Comparison of ENCODE assay signal across 23 cellular contexts in the genomic region with DNA sequence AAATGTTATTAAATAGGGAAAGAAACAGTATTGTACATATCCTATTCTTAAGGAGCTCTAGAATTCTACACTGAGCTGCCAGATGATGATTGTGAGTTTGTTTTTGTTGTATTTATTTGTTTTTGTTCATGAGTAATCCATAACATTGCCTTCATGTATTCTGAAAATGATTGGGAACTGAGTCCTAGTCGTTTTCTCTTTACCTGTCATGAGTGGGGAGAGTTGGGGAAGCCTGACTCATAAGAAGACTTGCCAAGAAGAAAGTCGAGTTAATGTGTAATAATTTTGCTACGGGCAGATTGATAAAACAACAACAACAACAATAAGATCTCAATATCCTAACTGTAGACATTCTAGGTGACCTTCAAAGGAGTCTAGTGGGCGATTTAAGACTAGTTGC.
DNase-seq lines count a peak whose midpoint lies in the region; ATAC-seq lines count a peak whose summit lies in the region.
"Had no signal": no experiment of that assay in that cellular context is flagged by ENCODE, and none has a peak within 500 bp of the region (broad histone marks: within the 10 kb centered on the region; RNA-seq: fewer than 3 reads in every experiment).

No MANE protein-coding gene starts in this region.

- peaks cover 17% of the 10 kb centered on the region for H3K36me3 Mint-ChIP-seq in T-helper 1 cell treated with Interleukin-12 subunit alpha and Interleukin-12 subunit beta and Interleukin-4 antibody, amounts not matched to agents 30 μg/mL and 1 μg/mL, for 36 hours (ENCODE audit: low read depth)
- H3K36me3 Mint-ChIP-seq in activated T-helper 1 cell treated with anti-CD3 and anti-CD28 coated beads, Interleukin-12 subunit alpha, Interleukin-12 subunit beta, Interleukin-2, Interleukin-4 antibody, amounts not matched to agents 30 ng/mL and 10 ng/mL and 1 ng/mL, durations not matched to agents 14 hours and 24 hours and 36 hours (ENCODE audit: low read depth) = peaks cover 18% of the 10 kb centered on the region

- no peaks in the 10 kb centered on the region for H3K27me3 Mint-ChIP-seq in T-helper 1 cell treated with Interleukin-12 subunit alpha and Interleukin-12 subunit beta and Interleukin-4 antibody, amounts not matched to agents 30 μg/mL and 1 μg/mL, for 36 hours (ENCODE audit: low read depth)
- H3K27me3 Mint-ChIP-seq in activated T-helper 1 cell treated with anti-CD3 and anti-CD28 coated beads, Interleukin-12 subunit alpha, Interleukin-12 subunit beta, Interleukin-2, Interleukin-4 antibody, amounts not matched to agents 30 ng/mL and 10 ng/mL and 1 ng/mL, durations not matched to agents 14 hours and 24 hours and 36 hours (ENCODE audit: insufficient read depth) = no peaks in the 10 kb centered on the region
- H3K27me3 Mint-ChIP-seq: activated naive CD8-positive, alpha-beta T cell treated with anti-CD3 and anti-CD28 coated beads, Interleukin-2, amount 50 U/mL, for 24 hours had no signal

- peaks cover 35% of the 10 kb centered on the region for H3K4me1 Mint-ChIP-seq in T-helper 1 cell treated with Interleukin-12 subunit alpha and Interleukin-12 subunit beta and Interleukin-4 antibody, amounts not matched to agents 30 μg/mL and 1 μg/mL, for 36 hours (ENCODE audit: low read depth)
- peaks cover 40% of the 10 kb centered on the region for H3K4me1 Mint-ChIP-seq in activated T-helper 1 cell treated with anti-CD3 and anti-CD28 coated beads, Interleukin-12 subunit alpha, Interleukin-12 subunit beta, Interleukin-2, Interleukin-4 antibody, amounts not matched to agents 30 ng/mL and 10 ng/mL and 1 ng/mL, durations not matched to agents 14 hours and 24 hours and 36 hours (ENCODE audit: low read depth)
- H3K4me1 Mint-ChIP-seq: memory B cell had no signal

- intact Hi-C loops in activated T-helper 1 cell treated with anti-CD3 and anti-CD28 coated beads, Interleukin-12 subunit alpha, Interleukin-12 subunit beta, Interleukin-2, Interleukin-4 antibody, amounts not matched to agents 30 ng/mL and 10 ng/mL and 1 ng/mL, durations not matched to agents 14 hours and 24 hours and 36 hours (cut with micrococcal nuclease) = loop anchor here (2.0 kb wide), 1 partner anchor 28 kb away; no protein-coding TSS in a partner anchor
- intact Hi-C loops in left cardiac atrium (cut with DNase I) = no loop called here

- peaks cover 15% of the 10 kb centered on the region for H3K9me3 Mint-ChIP-seq in T-helper 1 cell treated with Interleukin-12 subunit alpha and Interleukin-12 subunit beta and Interleukin-4 antibody, amounts not matched to agents 30 μg/mL and 1 μg/mL, for 36 hours
- H3K9me3 Mint-ChIP-seq in activated T-helper 1 cell treated with anti-CD3 and anti-CD28 coated beads, Interleukin-12 subunit alpha, Interleukin-12 subunit beta, Interleukin-2, Interleukin-4 antibody, amounts not matched to agents 30 ng/mL and 10 ng/mL and 1 ng/mL, durations not matched to agents 14 hours and 24 hours and 36 hours = peaks cover 22% of the 10 kb centered on the region

- H3K27ac Mint-ChIP-seq in T-helper 1 cell treated with Interleukin-12 subunit alpha and Interleukin-12 subunit beta and Interleukin-4 antibody, amounts not matched to agents 30 μg/mL and 1 μg/mL, for 36 hours = peak overlapping the region; percentile 92
- peak overlapping the region; percentile 94 for H3K27ac Mint-ChIP-seq in activated T-helper 1 cell treated with anti-CD3 and anti-CD28 coated beads, Interleukin-12 subunit alpha, Interleukin-12 subunit beta, Interleukin-2, Interleukin-4 antibody, amounts not matched to agents 30 ng/mL and 10 ng/mL and 1 ng/mL, durations not matched to agents 14 hours and 24 hours and 36 hours
- H3K27ac Mint-ChIP-seq: activated naive CD8-positive, alpha-beta T cell treated with anti-CD3 and anti-CD28 coated beads, Interleukin-2, amount 50 U/mL, for 24 hours; memory B cell had no signal

- ATAC-seq in GM18861 (IDR thresholded peaks at IDR 0.05; ENCODE audit: unreplicated experiment) (peak; percentile 75), left cardiac atrium (no peak)
- ATAC-seq: activated naive CD8-positive, alpha-beta T cell treated with anti-CD3 and anti-CD28 coated beads, Interleukin-2, amount 50 U/mL, for 24 hours; activated T-cell treated with anti-CD3 and anti-CD28 coated beads, Interleukin-2, amount 50 U/mL, for 4 hours had no signal

- DNase-seq in T-helper 1 cell (no peak), kidney tubule cell (ENCODE audit: low spot score) (peak; percentile 56), left cardiac atrium (no peak), nucleus accumbens (lab: John Stamatoyannopoulos, UW) (no peak)
- DNase-seq in activated T-helper 1 cell treated with anti-CD3 and anti-CD28 coated beads, Interleukin-12 subunit alpha, Interleukin-12 subunit beta, Interleukin-2, Interleukin-4 antibody, amounts not matched to agents 30 ng/mL and 10 ng/mL and 1 ng/mL, durations not matched to agents 14 hours and 24 hours and 36 hours (ENCODE audit: low spot score) = no peak
- no peak for DNase-seq in activated CD4-positive, CD25-positive, alpha-beta regulatory T cell (lab: John Stamatoyannopoulos, UW)
- DNase-seq: activated naive CD8-positive, alpha-beta T cell treated with anti-CD3 and anti-CD28 coated beads, Interleukin-2, amount 50 U/mL, for 24 hours; activated T-cell treated with anti-CD3 and anti-CD28 coated beads, Interleukin-2, amount 50 U/mL, for 4 hours; AML-193; brain microvascular endothelial cell; COR-L47; HCEC 1CT; KG1; kidney glomerular epithelial cell; NCI-H146; NCI-H2171; SK-N-SH; spleen; stimulated activated CD4-positive, alpha-beta T cell treated with anti-CD3 and anti-CD28 coated beads, Interleukin-4, amount 100 ng/mL, for 1 hour; stimulated activated naive CD4-positive, alpha-beta T cell treated with Interleukin-2 at 50 U/mL for 16 hours had no signal

- peak overlapping the region; percentile 3 for H3K4me3 Mint-ChIP-seq in T-helper 1 cell treated with Interleukin-12 subunit alpha and Interleukin-12 subunit beta and Interleukin-4 antibody, amounts not matched to agents 30 μg/mL and 1 μg/mL, for 36 hours
- peak overlapping the region; percentile 15 for H3K4me3 Mint-ChIP-seq in activated T-helper 1 cell treated with anti-CD3 and anti-CD28 coated beads, Interleukin-12 subunit alpha, Interleukin-12 subunit beta, Interleukin-2, Interleukin-4 antibody, amounts not matched to agents 30 ng/mL and 10 ng/mL and 1 ng/mL, durations not matched to agents 14 hours and 24 hours and 36 hours
- H3K4me3 Mint-ChIP-seq: activated naive CD8-positive, alpha-beta T cell treated with anti-CD3 and anti-CD28 coated beads, Interleukin-2, amount 50 U/mL, for 24 hours; activated T-cell treated with anti-CD3 and anti-CD28 coated beads, Interleukin-2, amount 50 U/mL, for 4 hours; memory B cell had no signal
